Comparison of ENCODE assay signal across 10 cellular contexts in genomic region chr5:139181835-139182452, GRCh38. TPM values are rescaled to one million over a fixed set of nuclear protein-coding genes. Genes with fewer than 3 reads are reported as not detected.
DNase-seq lines count a peak whose midpoint lies in the region; FAIRE-seq and TF ChIP-seq lines count a peak whose summit lies in the region.
"Had no signal": no experiment of that assay in that cellular context is flagged by ENCODE, and none has a peak within 500 bp of the region (broad histone marks: within the 10 kb centered on the region; RNA-seq: fewer than 3 reads in every experiment).

No MANE protein-coding gene starts in this region.

- H3K4me3 Mint-ChIP-seq in CD4-positive, alpha-beta memory T cell: no peak overlapping the region

- FAIRE-seq in RCC 7860 (lab: Jason Lieb, UNC): no peak
- FAIRE-seq: colon had no signal

- intact Hi-C loops in CD4-positive, alpha-beta memory T cell (cut with micrococcal nuclease): no loop called here

- WGBS in suprapubic skin: 42% methylated on average over 8 of the region's 8 CpGs

- TF ChIP-seq CTCF in fibroblast of pulmonary artery (IDR thresholded peaks at IDR 0.05; ENCODE audit: low read length, missing control alignments) (no peak), suprapubic skin (IDR thresholded peaks at IDR 0.05) (no peak)

- CTCF ChIA-PET in CD4-positive, alpha-beta memory T cell (lab: Charles Lee; ENCODE audit: partially characterized antibody): no interaction called here

- POLR2A ChIA-PET in CD4-positive, alpha-beta memory T cell (lab: Charles Lee; ENCODE audit: partially characterized antibody): no interaction called here

- peak; percentile 12 for DNase-seq in DMS79 treated with DMSO at 0.1 percent for 48 hours (lab: John Stamatoyannopoulos, UW)
- DNase-seq in DMS79 (lab: John Stamatoyannopoulos, UW): no peak
- peak; percentile 35 for DNase-seq in RCC 7860 (ENCODE audit: low spot score)
- DNase-seq in fibroblast of pulmonary artery (ENCODE audit: low read depth): peak; percentile 57
- no peak for DNase-seq in suprapubic skin (ENCODE audit: low spot score in 2 of 2)
- DNase-seq in CD4-positive, alpha-beta memory T cell: no peak
- no peak for DNase-seq in hepatic stellate cell (ENCODE audit: low spot score)
- no peak for DNase-seq in DMS 273 treated with DMSO at 0.1 percent for 48 hours (lab: John Stamatoyannopoulos, UW)

- H3K4me1 Mint-ChIP-seq in CD4-positive, alpha-beta memory T cell: peaks cover 4 to 19% (median 12%) of the 10 kb centered on the region in 4 donors

- peaks cover 5 to 11% of the 10 kb centered on the region in 2 donors for H3K36me3 Mint-ChIP-seq in CD4-positive, alpha-beta memory T cell

- no peaks in the 10 kb centered on the region for H3K27me3 ChIP-seq in suprapubic skin
- H3K27me3 ChIP-seq in CD4-positive, alpha-beta memory T cell (ENCODE audit: insufficient read depth, low read length): no peaks in the 10 kb centered on the region

- H3K36me3 ChIP-seq in suprapubic skin: no peaks in the 10 kb centered on the region
- no peaks in the 10 kb centered on the region for H3K36me3 ChIP-seq in CD4-positive, alpha-beta memory T cell (ENCODE audit: insufficient read depth, low read length)

- TF ChIP-seq EP300 in suprapubic skin (IDR thresholded peaks at IDR 0.05): no peak

- H3K27ac ChIP-seq in suprapubic skin: peak overlapping the region; percentile 7
- no peak overlapping the region for H3K27ac ChIP-seq in CD4-positive, alpha-beta memory T cell (ENCODE audit: low read depth, low read length)
- H3K27ac ChIP-seq: 22Rv1 had no signal

- H3K27me3 Mint-ChIP-seq in CD4-positive, alpha-beta memory T cell: no peaks in the 10 kb centered on the region

- H3K4me3 ChIP-seq in fibroblast of pulmonary artery (replicated peaks; ENCODE audit: low read depth, low read length) (no peak overlapping the region), suprapubic skin (no peak overlapping the region)
- H3K4me3 ChIP-seq in CD4-positive, alpha-beta memory T cell (ENCODE audit: low read length in 2 of 2): no peak overlapping the region

- no peaks in the 10 kb centered on the region for H3K9me3 ChIP-seq in suprapubic skin
- H3K9me3 ChIP-seq in CD4-positive, alpha-beta memory T cell (ENCODE audit: control insufficient read depth in 1 of 2, low read length in 2 of 2): no peaks in the 10 kb centered on the region

- no peak for TF ChIP-seq POLR2A in suprapubic skin (IDR thresholded peaks at IDR 0.05)

- H3K27ac Mint-ChIP-seq in CD4-positive, alpha-beta memory T cell: no peak overlapping the region

- no peaks in the 10 kb centered on the region for H3K9me3 Mint-ChIP-seq in CD4-positive, alpha-beta memory T cell

- peaks cover 54% of the 10 kb centered on the region for H3K4me1 ChIP-seq in suprapubic skin
- H3K4me1 ChIP-seq in CD4-positive, alpha-beta memory T cell (ENCODE audit: insufficient read depth, low read length): no peaks in the 10 kb centered on the region

RNA-seq across cellular contexts. Expression of gene SIL1, which starts 16.2 kb away (rescaled TPM):
- 10 to 100 TPM; 38.5 to 54.6 (median 41.7) TPM for total RNA-seq in suprapubic skin
- 10 to 100 TPM; 16.4 to 16.7 TPM for total RNA-seq in CD4-positive, alpha-beta memory T cell
- polyA plus RNA-seq in CD4-positive, alpha-beta memory T cell: 10 to 100 TPM; 12.2 to 12.3 TPM

Comparison
In these comparisons a context has a peak if more than half of its experiments do, and no peak if none do; other contexts are left out.
1. DNase-seq: peak in DMS79 treated with DMSO at 0.1 percent for 48 hours (single experiment), RCC 7860 (single experiment) and fibroblast of pulmonary artery (single experiment); none in DMS79 (single experiment), suprapubic skin (0 of 2), CD4-positive, alpha-beta memory T cell (0 of 5), hepatic stellate cell (single experiment) and DMS 273 treated with DMSO at 0.1 percent for 48 hours (single experiment).